In the genomic region with DNA sequence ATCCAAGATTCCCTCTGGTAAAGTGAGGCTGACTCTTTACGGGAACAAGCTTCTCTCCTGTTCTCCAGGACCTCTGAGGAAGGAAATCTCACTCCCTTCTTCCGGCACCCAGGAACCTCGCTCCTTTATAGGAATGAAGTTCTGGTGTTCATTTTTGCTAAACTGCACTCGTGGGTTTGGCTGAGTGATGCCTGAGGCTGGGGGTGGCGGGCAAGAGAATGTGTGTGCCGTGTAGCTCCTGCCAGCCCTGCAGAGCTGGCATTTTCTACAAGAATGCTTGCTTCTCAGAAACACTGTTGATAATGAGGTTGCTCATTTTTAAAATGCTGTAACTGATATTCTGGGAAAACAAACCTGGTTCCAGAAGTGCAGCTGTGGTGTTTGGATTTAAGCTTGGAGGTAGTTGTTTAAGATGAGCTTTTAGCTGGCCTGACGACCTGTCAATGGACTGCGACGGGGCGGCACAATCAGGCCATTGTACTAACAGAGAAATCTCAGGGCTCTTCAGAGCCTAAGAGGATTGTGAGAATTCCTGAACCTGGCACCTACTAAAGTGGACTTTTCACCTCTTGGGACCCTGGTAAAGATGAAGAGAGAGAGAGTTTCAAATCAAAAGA, we compare ENCODE assay signal across 2 cellular contexts.
TF ChIP-seq lines count a peak whose summit lies in the region.

No MANE protein-coding gene starts in this region.

TF ChIP-seq in SK-N-SH treated with all-trans-retinoic acid at 6 μM for 48 hours, 23 proteins besides CTCF, POLR2A, EP300 and RAD21:
- TF ChIP-seq, protein P1, sequence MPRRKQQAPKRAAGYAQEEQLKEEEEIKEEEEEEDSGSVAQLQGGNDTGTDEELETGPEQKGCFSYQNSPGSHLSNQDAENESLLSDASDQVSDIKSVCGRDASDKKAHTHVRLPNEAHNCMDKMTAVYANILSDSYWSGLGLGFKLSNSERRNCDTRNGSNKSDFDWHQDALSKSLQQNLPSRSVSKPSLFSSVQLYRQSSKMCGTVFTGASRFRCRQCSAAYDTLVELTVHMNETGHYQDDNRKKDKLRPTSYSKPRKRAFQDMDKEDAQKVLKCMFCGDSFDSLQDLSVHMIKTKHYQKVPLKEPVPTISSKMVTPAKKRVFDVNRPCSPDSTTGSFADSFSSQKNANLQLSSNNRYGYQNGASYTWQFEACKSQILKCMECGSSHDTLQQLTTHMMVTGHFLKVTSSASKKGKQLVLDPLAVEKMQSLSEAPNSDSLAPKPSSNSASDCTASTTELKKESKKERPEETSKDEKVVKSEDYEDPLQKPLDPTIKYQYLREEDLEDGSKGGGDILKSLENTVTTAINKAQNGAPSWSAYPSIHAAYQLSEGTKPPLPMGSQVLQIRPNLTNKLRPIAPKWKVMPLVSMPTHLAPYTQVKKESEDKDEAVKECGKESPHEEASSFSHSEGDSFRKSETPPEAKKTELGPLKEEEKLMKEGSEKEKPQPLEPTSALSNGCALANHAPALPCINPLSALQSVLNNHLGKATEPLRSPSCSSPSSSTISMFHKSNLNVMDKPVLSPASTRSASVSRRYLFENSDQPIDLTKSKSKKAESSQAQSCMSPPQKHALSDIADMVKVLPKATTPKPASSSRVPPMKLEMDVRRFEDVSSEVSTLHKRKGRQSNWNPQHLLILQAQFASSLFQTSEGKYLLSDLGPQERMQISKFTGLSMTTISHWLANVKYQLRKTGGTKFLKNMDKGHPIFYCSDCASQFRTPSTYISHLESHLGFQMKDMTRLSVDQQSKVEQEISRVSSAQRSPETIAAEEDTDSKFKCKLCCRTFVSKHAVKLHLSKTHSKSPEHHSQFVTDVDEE (CRISPR knock-in tag; IDR thresholded peaks at IDR 0.05): no peak
TF ChIP-seq in SK-N-SH treated with all-trans-retinoic acid at 6 μM for 48 hours: peak in this region for 0.

TF ChIP-seq in SK-N-SH, 30 proteins besides CTCF, POLR2A, EP300 and RAD21 (continued from another document):
- TF ChIP-seq MEF2A (IDR thresholded peaks at IDR 0.05; ENCODE audit: borderline replicate concordance, low read depth) (no peak), TCF12 (IDR thresholded peaks at IDR 0.05) (no peak), RXRA (IDR thresholded peaks at IDR 0.05; ENCODE audit: borderline replicate concordance, low read depth) (no peak), RCOR1 (IDR thresholded peaks at IDR 0.05; ENCODE audit: low read length) (no peak)
